In genomic region chr2:240946046-240946445, GRCh38 we compare ENCODE assay signal across 26 cellular contexts. TPM values are rescaled to one million over a fixed set of nuclear protein-coding genes. Genes with fewer than 3 reads are reported as not detected.
A peak's percentile ranks its signal among the peaks of the same experiment; 100 is the strongest.
DNase-seq lines count a peak whose midpoint lies in the region; ATAC-seq and TF ChIP-seq lines count a peak whose summit lies in the region.
"Had no signal": no experiment of that assay in that cellular context is flagged by ENCODE, and none has a peak within 500 bp of the region (broad histone marks: within the 10 kb centered on the region; RNA-seq: fewer than 3 reads in every experiment).

No MANE protein-coding gene starts in this region.

- intact Hi-C loops in cardiac septum (cut with DNase I): no loop called here
- intact Hi-C loops in Right ventricle myocardium superior (cut with DNase I): no loop called here
- intact Hi-C loops in mammary epithelial cell (cut with micrococcal nuclease): no loop called here
- intact Hi-C loops in natural killer cell (cut with micrococcal nuclease): no loop called here
- intact Hi-C loops in vagina (cut with DNase I): no loop called here

- H3K4me3 ChIP-seq in mammary epithelial cell (replicated peaks in 1 of 3; ENCODE audit: insufficient read depth in 1 of 3, low read depth in 2 of 3, low read length in 3 of 3) (no peak overlapping the region), vagina (no peak overlapping the region)
- H3K4me3 ChIP-seq: body of pancreas, K562, thoracic aorta had no signal

- H3K9me3 ChIP-seq in mammary epithelial cell (replicated peaks; ENCODE audit: insufficient read depth, low read length) (no peaks in the 10 kb centered on the region), vagina (no peaks in the 10 kb centered on the region)
- H3K9me3 ChIP-seq: body of pancreas, thoracic aorta had no signal

- no peaks in the 10 kb centered on the region for H3K9me3 Mint-ChIP-seq in natural killer cell
- H3K9me3 Mint-ChIP-seq: activated naive CD8-positive, alpha-beta T cell treated with anti-CD3 and anti-CD28 coated beads for 36 hours had no signal

- no TSS peak for BruUV-seq in mammary epithelial cell (replicated peaks; lab: Mats Ljungman, UMichigan)

- no peaks in the 10 kb centered on the region for H3K79me2 ChIP-seq in mammary epithelial cell (ENCODE audit: insufficient read depth, low read length)

- H3K27ac ChIP-seq in mammary epithelial cell (ENCODE audit: insufficient read depth, low read depth, low read length) (no peak overlapping the region), vagina (no peak overlapping the region)
- H3K27ac ChIP-seq: body of pancreas, thoracic aorta had no signal

- DNase-seq in cardiac septum (ENCODE audit: low spot score) (peak; percentile 56), Right ventricle myocardium superior (no peak), mammary epithelial cell (no peak), natural killer cell (peak; percentile 9), vagina (ENCODE audit: extremely low spot score in 2 of 2) (peak; percentile 71 to 84), NCI-H82 treated with DMSO at 0.1 percent for 48 hours (lab: John Stamatoyannopoulos, UW; ENCODE audit: unreplicated experiment) (no peak)
- no peak for DNase-seq in NK-92 treated with Interleukin-12 subunit alpha and Interleukin-12 subunit beta, amount 100 ng/mL, for 24 hours (lab: John Stamatoyannopoulos, UW)
- DNase-seq: activated CD4-positive, alpha-beta T cell treated with anti-CD3 and anti-CD28 coated beads, Interleukin-2, amount 50 U/mL, for 1 hour; activated naive CD8-positive, alpha-beta T cell treated with anti-CD3 and anti-CD28 coated beads for 36 hours; activated T-cell treated with anti-CD3 and anti-CD28 coated beads, Interleukin-2, amount 50 U/mL, for 1 hour; erythroblast; GOT3; NCI-H1930; NCI-H526; SHP77 treated with DMSO at 0.1 percent for 48 hours; stimulated activated CD8-positive, alpha-beta memory T cell treated with anti-CD3 and anti-CD28 coated beads, Interleukin-4, amount 100 ng/mL, for 48 hours had no signal

- H3K4me1 ChIP-seq in mammary epithelial cell (ENCODE audit: insufficient read depth, low read length) (peaks cover 21% of the 10 kb centered on the region), vagina (no peaks in the 10 kb centered on the region)
- H3K4me1 ChIP-seq: body of pancreas had no signal

- H3K27me3 Mint-ChIP-seq in natural killer cell (ENCODE audit: low read depth in 2 of 2): peaks cover 10 to 11% of the 10 kb centered on the region in 2 donors
- H3K27me3 Mint-ChIP-seq: activated naive CD8-positive, alpha-beta T cell treated with anti-CD3 and anti-CD28 coated beads for 36 hours had no signal

- TF ChIP-seq CTCF in mammary epithelial cell (conservative IDR thresholded peaks at IDR 0.05 in 1 of 2, IDR thresholded peaks at IDR 0.05 in 1 of 2; ENCODE audit: extremely low read depth in 1 of 2, insufficient read depth in 1 of 2, low read depth in 1 of 2, low read length in 2 of 2) (no peak), natural killer cell (IDR thresholded peaks at IDR 0.05) (no peak), vagina (IDR thresholded peaks at IDR 0.05) (no peak)

- H3K4me2 ChIP-seq in mammary epithelial cell (ENCODE audit: insufficient read depth, low read depth, low read length): peak overlapping the region; percentile 44

- dilution Hi-C loops in mammary epithelial cell (cut with HindIII; ENCODE audit: low sequenced_read_pairs): loop anchor here (5.0 kb wide), 1 partner anchor 106 kb away; no protein-coding TSS in a partner anchor

- ATAC-seq in Right ventricle myocardium superior (ENCODE audit: poor library complexity) (no peak), natural killer cell (no peak)
- ATAC-seq: body of pancreas, K562 had no signal

- no peaks in the 10 kb centered on the region for H3K36me3 Mint-ChIP-seq in natural killer cell
- H3K36me3 Mint-ChIP-seq: activated naive CD8-positive, alpha-beta T cell treated with anti-CD3 and anti-CD28 coated beads for 36 hours; CD8-positive, alpha-beta memory T cell; mesothelial cell of epicardium had no signal

- H4K20me1 ChIP-seq in mammary epithelial cell (ENCODE audit: insufficient read depth, low read length): no peaks in the 10 kb centered on the region

- 47% methylated on average over 4 of the region's 7 CpGs for WGBS in mammary epithelial cell (ENCODE audit: low coverage, missing lambda C conversion rate)

- no peak overlapping the region for H3K9ac ChIP-seq in mammary epithelial cell (ENCODE audit: insufficient read depth, low read length)

- TF ChIP-seq POLR2A in vagina (IDR thresholded peaks at IDR 0.05): no peak

- CTCF ChIA-PET in mammary epithelial cell (lab: Charles Lee; ENCODE audit: low non-redundant PET): no interaction called here

- no peak overlapping the region for H3K27ac Mint-ChIP-seq in natural killer cell
- H3K27ac Mint-ChIP-seq: activated naive CD8-positive, alpha-beta T cell treated with anti-CD3 and anti-CD28 coated beads for 36 hours; mesothelial cell of epicardium had no signal

- H3K36me3 ChIP-seq in mammary epithelial cell (ENCODE audit: insufficient read depth, low read length) (no peaks in the 10 kb centered on the region), vagina (no peaks in the 10 kb centered on the region)
- H3K36me3 ChIP-seq: thoracic aorta had no signal

- peak overlapping the region; percentile 29 for H2AFZ ChIP-seq in mammary epithelial cell (ENCODE audit: low read depth, low read length)

- H3K4me3 Mint-ChIP-seq in natural killer cell: no peak overlapping the region
- H3K4me3 Mint-ChIP-seq: activated naive CD8-positive, alpha-beta T cell treated with anti-CD3 and anti-CD28 coated beads for 36 hours; CD8-positive, alpha-beta memory T cell; mesothelial cell of epicardium had no signal

- no peaks in the 10 kb centered on the region for H3K27me3 ChIP-seq in mammary epithelial cell (ENCODE audit: insufficient read depth, low read length)
- H3K27me3 ChIP-seq in vagina: no peaks in the 10 kb centered on the region
- H3K27me3 ChIP-seq: body of pancreas had no signal

- H3K4me1 Mint-ChIP-seq in natural killer cell: no peaks in the 10 kb centered on the region
- H3K4me1 Mint-ChIP-seq: activated naive CD8-positive, alpha-beta T cell treated with anti-CD3 and anti-CD28 coated beads for 36 hours; CD8-positive, alpha-beta memory T cell; mesothelial cell of epicardium had no signal

- in situ Hi-C loops in mammary epithelial cell (cut with MboI; ENCODE audit: low sequenced_read_pairs in 2 of 2): no loop called here

RNA-seq across cellular contexts. Expression of gene CROCC2, which starts 39.9 kb away (rescaled TPM):
- total RNA-seq in cardiac septum: not detected
- not detected for total RNA-seq in Right ventricle myocardium superior
- total RNA-seq in mammary epithelial cell: not detected
- not detected for polyA plus RNA-seq in mammary epithelial cell
- polyA minus RNA-seq in mammary epithelial cell: not detected
- total RNA-seq in natural killer cell: under 1 TPM in 1 of 3 donors, not detected in 2; 0.14 TPM
- total RNA-seq in vagina: 0.49 TPM
- total RNA-seq: activated naive CD8-positive, alpha-beta T cell treated with anti-CD3 and anti-CD28 coated beads for 36 hours; CD8-positive, alpha-beta memory T cell; dermis microvascular lymphatic vessel endothelial cell; frontal cortex; K562; pulmonary artery endothelial cell; T-helper 1 cell treated with Interleukin-12 subunit alpha and Interleukin-12 subunit beta and Interleukin-4 antibody, amounts not matched to agents 30 ng/mL and 1 ng/mL, for 36 hours; thoracic aorta had no signal
- polyA plus RNA-seq: CD8-positive, alpha-beta memory T cell; K562 had no signal

RNA-seq across cellular contexts. Expression of gene MAB21L4, which starts 50.1 kb away (rescaled TPM):
- total RNA-seq in cardiac septum (not detected), Right ventricle myocardium superior (not detected), mammary epithelial cell (under 1 TPM; 0.14 to 0.17 TPM), natural killer cell (not detected), vagina (21.1 TPM)
- polyA plus RNA-seq in mammary epithelial cell: 0.29 TPM
- not detected for polyA minus RNA-seq in mammary epithelial cell
- total RNA-seq: activated naive CD8-positive, alpha-beta T cell treated with anti-CD3 and anti-CD28 coated beads for 36 hours; CD8-positive, alpha-beta memory T cell; dermis microvascular lymphatic vessel endothelial cell; frontal cortex; K562; pulmonary artery endothelial cell; T-helper 1 cell treated with Interleukin-12 subunit alpha and Interleukin-12 subunit beta and Interleukin-4 antibody, amounts not matched to agents 30 ng/mL and 1 ng/mL, for 36 hours; thoracic aorta had no signal
- polyA plus RNA-seq: CD8-positive, alpha-beta memory T cell; neural cell had no signal

RNA-seq across cellular contexts. Expression of gene SNED1, which starts 52.4 kb away (rescaled TPM):
- total RNA-seq in cardiac septum (9.7 TPM), Right ventricle myocardium superior (8.0 TPM), mammary epithelial cell (1 to 10 TPM in 1 of 2 donors, under 1 TPM in 1; 0.64 to 3.7 TPM), natural killer cell (1 to 10 TPM in 2 of 3 donors, under 1 TPM in 1; 0.97 to 4.9 (median 2.5) TPM), vagina (55.5 TPM)
- polyA plus RNA-seq in mammary epithelial cell: 0.46 TPM
- polyA minus RNA-seq in mammary epithelial cell: 0.83 TPM

Comparison
In these comparisons a context has a peak if more than half of its experiments do, and no peak if none do; other contexts are left out.
1. DNase-seq: peak in cardiac septum (single experiment), natural killer cell (single experiment) and vagina (2 of 2); none in Right ventricle myocardium superior (single experiment), mammary epithelial cell (single experiment), NK-92 treated with Interleukin-12 subunit alpha and Interleukin-12 subunit beta, amount 100 ng/mL, for 24 hours (single experiment) and NCI-H82 treated with DMSO at 0.1 percent for 48 hours (single experiment).
2. RNA of gene MAB21L4, which starts 50.1 kb away (total RNA-seq): 21.1 TPM in vagina (single experiment); 0.14 to 0.17 TPM in mammary epithelial cell, not detected in cardiac septum (single experiment), not detected in Right ventricle myocardium superior (single experiment) and not detected in natural killer cell; every median in the first group is over 10 times any median in the second.